18 cellular contexts compared by ENCODE assay signal in the genomic region with DNA sequence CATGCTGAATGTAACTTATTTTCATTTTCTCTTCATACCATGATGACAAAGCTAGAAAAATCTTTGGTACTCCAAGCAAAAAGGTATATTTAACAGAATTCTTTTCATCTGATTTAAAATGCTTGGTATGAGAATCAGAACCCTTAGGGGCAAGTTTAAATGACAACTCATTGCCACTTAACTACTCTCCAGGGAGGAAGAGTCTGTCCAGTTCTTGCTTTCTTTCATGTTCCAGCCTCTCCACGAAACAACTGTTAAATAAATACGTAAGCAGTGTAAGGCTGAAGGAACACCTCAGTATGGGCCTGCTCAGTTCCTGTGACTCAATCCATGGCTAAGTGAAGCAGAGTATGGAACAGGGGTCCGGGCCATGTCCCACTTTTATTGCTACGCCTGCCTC. TPM values are rescaled to one million over a fixed set of nuclear protein-coding genes. Genes with fewer than 3 reads are reported as not detected.
DNase-seq lines count a peak whose midpoint lies in the region; ATAC-seq lines count a peak whose summit lies in the region.
"Had no signal": no experiment of that assay in that cellular context is flagged by ENCODE, and none has a peak within 500 bp of the region (broad histone marks: within the 10 kb centered on the region; RNA-seq: fewer than 3 reads in every experiment).

No MANE protein-coding gene starts in this region.

- no peaks in the 10 kb centered on the region for H3K27me3 ChIP-seq in BLaER1
- no peaks in the 10 kb centered on the region for H3K27me3 ChIP-seq in trophoblast cell (ENCODE audit: insufficient read depth, low read length)

- ATAC-seq in HG02763 (IDR thresholded peaks at IDR 0.05; ENCODE audit: unreplicated experiment): no peak
- no peak for ATAC-seq in GM19463 (IDR thresholded peaks at IDR 0.05; ENCODE audit: unreplicated experiment)
- ATAC-seq: HepG2 had no signal

- H3K4me2 ChIP-seq in BLaER1: peak overlapping the region; percentile 58
- no peak overlapping the region for H3K4me2 ChIP-seq in trophoblast cell (ENCODE audit: low read length)

- H3K9me3 ChIP-seq in BLaER1: no peaks in the 10 kb centered on the region
- H3K9me3 ChIP-seq in trophoblast cell (ENCODE audit: insufficient read depth, low read depth, low read length): peaks cover 20% of the 10 kb centered on the region

- H3K4ac ChIP-seq in trophoblast cell (ENCODE audit: low read depth, low read length): no peak overlapping the region

- H3K18ac ChIP-seq in trophoblast cell (ENCODE audit: low read length): no peak overlapping the region

- no peak overlapping the region for H2AK5ac ChIP-seq in trophoblast cell (ENCODE audit: low read length)

- no peak overlapping the region for H4K8ac ChIP-seq in trophoblast cell (ENCODE audit: low read depth, low read length)

- no peaks in the 10 kb centered on the region for H3K79me2 ChIP-seq in trophoblast cell (ENCODE audit: control insufficient read depth, insufficient read depth, low read length, poor library complexity)

- no peak overlapping the region for H4K12ac ChIP-seq in trophoblast cell (ENCODE audit: low read depth, low read length)

- H3K9ac ChIP-seq in BLaER1 (no peak overlapping the region; the same call in 1 of the 2 replicates), trophoblast cell (ENCODE audit: low read length) (no peak overlapping the region)

- H4K91ac ChIP-seq in trophoblast cell (ENCODE audit: low read depth, low read length): no peak overlapping the region

- H3K14ac ChIP-seq in trophoblast cell (ENCODE audit: low read length): no peak overlapping the region

- no peak overlapping the region for H3K27ac ChIP-seq in BLaER1
- H3K27ac ChIP-seq in trophoblast cell (ENCODE audit: low read depth, low read length): no peak overlapping the region
- H3K27ac ChIP-seq: 22Rv1 had no signal

- no peak overlapping the region for H2BK5ac ChIP-seq in trophoblast cell (ENCODE audit: low read depth, low read length, poor library complexity)

- no peaks in the 10 kb centered on the region for H4K20me1 ChIP-seq in BLaER1

- H3K36me3 ChIP-seq in BLaER1: no peaks in the 10 kb centered on the region
- no peaks in the 10 kb centered on the region for H3K36me3 ChIP-seq in trophoblast cell (ENCODE audit: control insufficient read depth in 1 of 2, insufficient read depth in 2 of 2, low read length in 2 of 2)

- H3K4me1 ChIP-seq in BLaER1 (peaks cover 14% of the 10 kb centered on the region), trophoblast cell (ENCODE audit: control insufficient read depth in 1 of 2, insufficient read depth in 2 of 2, low read length in 2 of 2) (no peaks in the 10 kb centered on the region)

- DNase-seq in GM04503 (ENCODE audit: low read depth) (peak; percentile 5), M059J (ENCODE audit: low read depth) (peak; percentile 3), trophoblast cell (peak; percentile 49 to 82), SIG-M5 (lab: John Stamatoyannopoulos, UW) (no peak)
- DNase-seq: C1 segment of cervical spinal cord; Calu3; CD4-positive, alpha-beta T cell; DMS 273 treated with DMSO at 0.1 percent for 48 hours; GDM1; GOT3; H9 had no signal

- no peak overlapping the region for H3K4me3 ChIP-seq in BLaER1
- no peak overlapping the region for H3K4me3 ChIP-seq in trophoblast cell (ENCODE audit: low read depth, low read length)

- H2AFZ ChIP-seq in trophoblast cell (ENCODE audit: insufficient read depth, low read length, poor library complexity): no peak overlapping the region

- no peak overlapping the region for H2BK12ac ChIP-seq in trophoblast cell (ENCODE audit: low read length)

- H2BK120ac ChIP-seq in trophoblast cell (ENCODE audit: insufficient read depth, low read length, poor library complexity): no peak overlapping the region

- no peak overlapping the region for H3K23ac ChIP-seq in trophoblast cell (ENCODE audit: low read length)

- WGBS in trophoblast cell (ENCODE audit: extremely low coverage, insufficient coverage, insufficient read length): no CpG with 5 or more reads among the region's 4 CpGs

- H3K79me1 ChIP-seq in trophoblast cell (ENCODE audit: low read length): no peaks in the 10 kb centered on the region

RNA-seq across cellular contexts. Expression of a gene that starts 1.6 kb away (rescaled TPM):
- not detected in 2 replicates for total RNA-seq in M059J (2014; rRNA removed; shearing (Covaris generic))
- not detected in 2 replicates for polyA plus RNA-seq in trophoblast cell (2013)
- total RNA-seq: A673; Calu3; CD4-positive, alpha-beta T cell; Daoy; H9; HepG2 had no signal
- polyA plus RNA-seq: HepG2 had no signal

RNA-seq across cellular contexts. Expression of a gene that starts 8.2 kb away (rescaled TPM):
- not detected in 2 replicates for total RNA-seq in M059J (2014; rRNA removed; shearing (Covaris generic))
- not detected in 2 replicates for polyA plus RNA-seq in trophoblast cell (2013)
- total RNA-seq: A673; Calu3; CD4-positive, alpha-beta T cell; Daoy; H9; HepG2 had no signal
- polyA plus RNA-seq: HepG2 had no signal

RNA-seq across cellular contexts. Expression of a gene that starts 13.8 kb away (rescaled TPM):
- not detected in 2 replicates for total RNA-seq in M059J (2014; rRNA removed; shearing (Covaris generic))
- polyA plus RNA-seq in trophoblast cell (2013): not detected in 2 replicates
- total RNA-seq: A673; Calu3; CD4-positive, alpha-beta T cell; Daoy; H9; HepG2 had no signal
- polyA plus RNA-seq: HepG2 had no signal

RNA-seq across cellular contexts. Expression of a gene that starts 24.7 kb away (rescaled TPM):
- not detected in 2 replicates for total RNA-seq in M059J (2014; rRNA removed; shearing (Covaris generic))
- polyA plus RNA-seq in trophoblast cell (2013): not detected in 2 replicates
- total RNA-seq: A673; Calu3; CD4-positive, alpha-beta T cell; Daoy; H9; HepG2 had no signal
- polyA plus RNA-seq: HepG2 had no signal

RNA-seq across cellular contexts. Expression of a gene that starts 36.6 kb away (rescaled TPM):
- total RNA-seq in M059J (2014; rRNA removed; shearing (Covaris generic)): not detected in 2 replicates
- polyA plus RNA-seq in trophoblast cell (2013): not detected in 2 replicates
- total RNA-seq: A673; Calu3; CD4-positive, alpha-beta T cell; Daoy; H9; HepG2 had no signal
- polyA plus RNA-seq: HepG2 had no signal
